In genomic region chr13:102799544-102800144, GRCh38 we compare ENCODE assay signal across 8 cellular contexts. TPM values are rescaled to one million over a fixed set of nuclear protein-coding genes. Genes with fewer than 3 reads are reported as not detected.
DNase-seq lines count a peak whose midpoint lies in the region; ATAC-seq and TF ChIP-seq lines count a peak whose summit lies in the region.

No MANE protein-coding gene starts in this region.

- CTCF ChIA-PET in SK-N-SH (lab: Yijun Ruan, JAX), result interaction anchor here (0.6 to 2.0 kb wide), 25 partner anchors 9 to 230 kb away, joined by 3 to 11 read pairs (median 5); partner anchors contain the start of genes ERCC5, TEX30 and TPP2

- POLR2A ChIA-PET in SK-N-SH (lab: Yijun Ruan, JAX), result interaction anchor here (1.0 to 1.4 kb wide), 4 partner anchors 26 to 203 kb away, joined by 3 to 8 read pairs (median 6); partner anchors contain the start of genes ERCC5, TEX30 and TPP2

- no peak for TF ChIP-seq CTCF in AG09309 (IDR thresholded peaks at IDR 0.05; ENCODE audit: control insufficient read depth, insufficient read depth, low read depth, low read length, missing control alignments)
- TF ChIP-seq CTCF in SK-N-SH (IDR thresholded peaks at IDR 0.05), result no peak
- TF ChIP-seq CTCF in lower lobe of right lung (IDR thresholded peaks at IDR 0.05), result no peak
- TF ChIP-seq CTCF in thyroid gland (IDR thresholded peaks at IDR 0.05), result no peak

- H3K4me3 ChIP-seq in AG09309 (ENCODE audit: control insufficient read depth, low read depth, low read length) (peak overlapping the region; percentile 70), SK-N-SH (ENCODE audit: low read depth in 2 of 2, low read length in 1 of 2) (peak overlapping the region; percentile 81 to 86), lower lobe of right lung (peak overlapping the region; percentile 89), thyroid gland (replicated peaks in 1 of 3) (peak overlapping the region; percentile 37 to 77 (median 66))

- H3K27ac ChIP-seq in SK-N-SH (ENCODE audit: low read depth in 2 of 2, low read length in 1 of 2) (peak overlapping the region; percentile 61 to 79; a peak in 3 of 4 replicates), lower lobe of right lung (peak overlapping the region; percentile 85), thyroid gland (peak overlapping the region; percentile 10 to 76 (median 69))

- H3K9me3 ChIP-seq in SK-N-SH (no peaks in the 10 kb centered on the region), lower lobe of right lung (no peaks in the 10 kb centered on the region), thyroid gland (no peaks in the 10 kb centered on the region)

- no peaks in the 10 kb centered on the region for H3K9me2 ChIP-seq in SK-N-SH

- peaks cover 0 to under 1% of the 10 kb centered on the region in 2 experiments for H3K36me3 ChIP-seq in SK-N-SH (replicated peaks in 1 of 2; ENCODE audit: control insufficient read depth in 1 of 2, insufficient read depth in 2 of 2, low read length in 1 of 2)
- no peaks in the 10 kb centered on the region for H3K36me3 ChIP-seq in lower lobe of right lung
- no peaks in the 10 kb centered on the region for H3K36me3 ChIP-seq in thyroid gland

- ATAC-seq in GM18861 (IDR thresholded peaks at IDR 0.05; ENCODE audit: unreplicated experiment) (peak; percentile 0), HG03060 (IDR thresholded peaks at IDR 0.05; ENCODE audit: low read depth, unreplicated experiment) (peak; percentile 0), lower lobe of right lung (peak; percentile 53 to 56)

- H3K9ac ChIP-seq in SK-N-SH, result peak overlapping the region; percentile 75

- H3K27me3 ChIP-seq in SK-N-SH (ENCODE audit: insufficient read depth) (no peaks in the 10 kb centered on the region), lower lobe of right lung (ENCODE audit: low read depth) (no peaks in the 10 kb centered on the region), thyroid gland (no peaks in the 10 kb centered on the region)

- no peak for TF ChIP-seq EP300 in SK-N-SH (IDR thresholded peaks at IDR 0.05; ENCODE audit: borderline replicate concordance in 1 of 2, low read depth in 1 of 2, low read length in 1 of 2)

- no peak for TF ChIP-seq RAD21 in SK-N-SH (IDR thresholded peaks at IDR 0.05; ENCODE audit: low read length)

- H2AFZ ChIP-seq in SK-N-SH (ENCODE audit: low read depth), result peak overlapping the region; percentile 99

- DNase-seq in AG09309 (ENCODE audit: low read depth) (no peak), SK-N-SH (peak; percentile 75), ecto neural progenitor cell (ENCODE audit: low spot score) (peak; percentile 68), lower lobe of right lung (peak; percentile 52), thyroid gland (peak; percentile 31 to 33), MV-4-11 (lab: John Stamatoyannopoulos, UW) (no peak)

- no peaks in the 10 kb centered on the region for H3F3A ChIP-seq in SK-N-SH (replicated peaks; ENCODE audit: insufficient read depth)

- H3K4me2 ChIP-seq in SK-N-SH, result peak overlapping the region; percentile 95

- 1% methylated on average over 18 of the region's 52 CpGs for WGBS in SK-N-SH (ENCODE audit: low lambda C conversion rate)
- WGBS in thyroid gland, 2 donors, result 0 to 1% methylated on average over 16 to 30 of the region's 52 CpGs

- peaks cover 61% of the 10 kb centered on the region for H3K79me2 ChIP-seq in SK-N-SH (ENCODE audit: insufficient read depth)

- no peaks in the 10 kb centered on the region for H4K20me1 ChIP-seq in SK-N-SH (ENCODE audit: insufficient read depth)

- H3K4me1 ChIP-seq in SK-N-SH (ENCODE audit: control insufficient read depth in 1 of 2, insufficient read depth in 2 of 2, low read depth in 1 of 2, low read length in 1 of 2), result peaks cover 0 to 8% of the 10 kb centered on the region in 2 experiments; a peak in 2 of 4 replicates
- H3K4me1 ChIP-seq in lower lobe of right lung, result peaks cover 22% of the 10 kb centered on the region
- H3K4me1 ChIP-seq in thyroid gland, result peaks cover 0 to 10% of the 10 kb centered on the region in 2 donors

- intact Hi-C loops in lower lobe of right lung (cut with DNase I), result no loop called here
- intact Hi-C loops in thyroid gland (cut with DNase I), result loop anchor here (5.0 kb wide), 1 partner anchor 207 kb away; no protein-coding TSS in a partner anchor

- no peak for TF ChIP-seq POLR2A in thyroid gland (IDR thresholded peaks at IDR 0.05)

TF ChIP-seq in SK-N-SH, 30 proteins besides CTCF, POLR2A, EP300 and RAD21:
- no peak for TF ChIP-seq NRF1 (IDR thresholded peaks at IDR 0.05; ENCODE audit: low read depth, low read length)
- TF ChIP-seq NFIC (IDR thresholded peaks at IDR 0.05; ENCODE audit: borderline replicate concordance), result peak; percentile 76
- TF ChIP-seq TCF12 (IDR thresholded peaks at IDR 0.05), result no peak
- no peak for TF ChIP-seq RFX5 (IDR thresholded peaks at IDR 0.05; ENCODE audit: low read length)
- no peak for TF ChIP-seq CHD2 (IDR thresholded peaks at IDR 0.05; ENCODE audit: low read length, partially characterized antibody)
- TF ChIP-seq GABPA (IDR thresholded peaks at IDR 0.05; ENCODE audit: low read depth), result no peak
- TF ChIP-seq JUND (IDR thresholded peaks at IDR 0.05), result no peak
- TF ChIP-seq MAX (IDR thresholded peaks at IDR 0.05; ENCODE audit: low read depth), result peak; percentile 17; the same call in 1 of the 2 replicates

RNA-seq across cellular contexts. Expression of gene BIVM, which starts 0.7 kb away (rescaled TPM):
- polyA plus RNA-seq in SK-N-SH (2012; rRNA removed), result 8.8 and 12.8 TPM in 2 replicates
- 12.7 and 14.6 TPM in 2 replicates for polyA plus RNA-seq in SK-N-SH (2012; cell fraction: cytosol; rRNA removed)
- polyA plus RNA-seq in SK-N-SH (2012; cell fraction: nucleus; rRNA removed), result 19.2 and 30.1 TPM in 2 replicates
- total RNA-seq in lower lobe of right lung (13.4 TPM), thyroid gland (10 to 100 TPM; 16.5 to 27.2 (median 25.5) TPM)

RNA-seq across cellular contexts. Expression of gene POGLUT2, which starts 0.9 kb away (rescaled TPM):
- 10.2 and 12.4 TPM in 2 replicates for polyA plus RNA-seq in SK-N-SH (2012; rRNA removed)
- 14.2 and 14.6 TPM in 2 replicates for polyA plus RNA-seq in SK-N-SH (2012; cell fraction: cytosol; rRNA removed)
- 5.2 and 8.2 TPM in 2 replicates for polyA plus RNA-seq in SK-N-SH (2012; cell fraction: nucleus; rRNA removed)
- total RNA-seq in lower lobe of right lung (5.9 TPM), thyroid gland (10 to 100 TPM in 1 of 4 donors, 1 to 10 TPM in 3; 2.8 to 10.2 (median 3.5) TPM)

RNA-seq across cellular contexts. Expression of gene TEX30, which starts 26.1 kb away (rescaled TPM):
- 7.2 and 8.6 TPM in 2 replicates for polyA plus RNA-seq in SK-N-SH (2012; rRNA removed)
- 11.4 and 15.5 TPM in 2 replicates for polyA plus RNA-seq in SK-N-SH (2012; cell fraction: cytosol; rRNA removed)
- 3.5 and 4.7 TPM in 2 replicates for polyA plus RNA-seq in SK-N-SH (2012; cell fraction: nucleus; rRNA removed)
- total RNA-seq in lower lobe of right lung (5.8 TPM), thyroid gland (10 to 100 TPM in 2 of 4 donors, 1 to 10 TPM in 2; 5.8 to 17.7 (median 8.9) TPM)

RNA-seq across cellular contexts. Expression of gene ERCC5, which starts 46.2 kb away (rescaled TPM):
- polyA plus RNA-seq in SK-N-SH (2012; rRNA removed), result 14.1 and 19.0 TPM in 2 replicates
- 13.5 and 16.6 TPM in 2 replicates for polyA plus RNA-seq in SK-N-SH (2012; cell fraction: cytosol; rRNA removed)
- polyA plus RNA-seq in SK-N-SH (2012; cell fraction: nucleus; rRNA removed), result 20.1 and 37.5 TPM in 2 replicates
- total RNA-seq in lower lobe of right lung, result 51.3 TPM
- 100 to 1,000 TPM in 2 of 4 donors, 10 to 100 TPM in 2; 57.2 to 119 (median 102) TPM for total RNA-seq in thyroid gland

Comparison
In these comparisons a context has a peak if more than half of its experiments do, and no peak if none do; other contexts are left out.
1. DNase-seq: peak in SK-N-SH (single experiment), ecto neural progenitor cell (single experiment), lower lobe of right lung (single experiment) and thyroid gland (2 of 2); none in AG09309 (single experiment) and MV-4-11 (single experiment).
2. ATAC-seq: peak in every context shown above with its lines; median percentile 54 in lower lobe of right lung; 0 in GM18861; 0 in HG03060.
3. Peak in every context shown above with its lines, with median percentiles within 50 percentile points of each other: H3K4me3 ChIP-seq and H3K27ac ChIP-seq.